In genomic region chr5:141507387-141508091, GRCh38 we compare ENCODE assay signal across 1 cellular context.
TF ChIP-seq lines count a peak whose summit lies in the region.

No MANE protein-coding gene starts in this region.

TF ChIP-seq in K562, 482 proteins besides CTCF, POLR2A, EP300 and RAD21:
- no peak for TF ChIP-seq ZNF592 (IDR thresholded peaks at IDR 0.05)
- peak; percentile 16; the same call in 1 of the 2 replicates for TF ChIP-seq TFAP4 (CRISPR knock-in tag; IDR thresholded peaks at IDR 0.05; ENCODE audit: borderline replicate concordance)
TF ChIP-seq in K562: peak in this region for 1.
